In genomic region chr16:23504453-23505179, GRCh38 we compare ENCODE assay signal across 8 cellular contexts. TPM values are rescaled to one million over a fixed set of nuclear protein-coding genes. Genes with fewer than 3 reads are reported as not detected.
DNase-seq lines count a peak whose midpoint lies in the region; ATAC-seq and TF ChIP-seq lines count a peak whose summit lies in the region.

No MANE protein-coding gene starts in this region.

- H3K4me3 ChIP-seq in osteoblast (ENCODE audit: insufficient read depth, low read length) (peak overlapping the region; percentile 33), tibial artery (no peak overlapping the region)

- no peak for TF ChIP-seq POLR2A in erythroblast (IDR thresholded peaks at IDR 0.05; ENCODE audit: low read length)

- H3K79me2 ChIP-seq in osteoblast (ENCODE audit: insufficient read depth, low read length) = peaks cover 59% of the 10 kb centered on the region

- H3K9me3 ChIP-seq in osteoblast (ENCODE audit: low read depth, low read length) = no peaks in the 10 kb centered on the region
- H3K9me3 ChIP-seq in tibial artery = no peaks in the 10 kb centered on the region

- peak; percentile 83 for DNase-seq in NCI-H460 (ENCODE audit: extremely low read depth, low read depth)
- DNase-seq in activated CD8-positive, alpha-beta memory T cell treated with anti-CD3 and anti-CD28 coated beads, Interleukin-2, amount 50 U/mL, for 4 hours = peak; percentile 72
- peak; percentile 57 to 74 for DNase-seq in erythroblast (lab: John Stamatoyannopoulos, UW)
- peak; percentile 95 for DNase-seq in osteoblast (ENCODE audit: insufficient read length, low spot score, missing footprints)
- peak; percentile 65 to 82 for DNase-seq in tibial artery
- no peak for DNase-seq in NCI-H2029 (lab: John Stamatoyannopoulos, UW)

- H3K36me3 ChIP-seq in osteoblast (ENCODE audit: insufficient read depth, low read length) (no peaks in the 10 kb centered on the region), tibial artery (peaks cover 0 to 8% (median 0%) of the 10 kb centered on the region in 3 donors)

- intact Hi-C loops in tibial artery (cut with DNase I; ENCODE audit: low total_unique reads) = loop anchor here (5.0 kb wide), 1 partner anchor 52 kb away; the partner anchor contains the start of gene COG7

- peak overlapping the region; percentile 78 for H3K27ac ChIP-seq in osteoblast (ENCODE audit: low read depth, low read length)
- peak overlapping the region; percentile 60 to 64 for H3K27ac ChIP-seq in tibial artery

- H3K4me2 ChIP-seq in osteoblast (ENCODE audit: insufficient read depth, low read length) = peak overlapping the region; percentile 69

- ATAC-seq in HG02610 (IDR thresholded peaks at IDR 0.05; ENCODE audit: unreplicated experiment) = peak; percentile 80

- peaks cover 82% of the 10 kb centered on the region for H4K20me1 ChIP-seq in osteoblast (ENCODE audit: insufficient read depth, low read length)

- no peaks in the 10 kb centered on the region for H3K27me3 ChIP-seq in osteoblast (ENCODE audit: insufficient read depth, low read length)
- no peaks in the 10 kb centered on the region for H3K27me3 ChIP-seq in tibial artery

- TF ChIP-seq CTCF in GM12874 (IDR thresholded peaks at IDR 0.05; ENCODE audit: insufficient read depth, low read depth, low read length) (0 out of 2 replicates have a peak, but pooled peaks have one; percentile 13), osteoblast (IDR thresholded peaks at IDR 0.05; ENCODE audit: extremely low read depth, low read depth, low read length) (peak; percentile 8), tibial artery (IDR thresholded peaks at IDR 0.05) (no peak)

- no peak overlapping the region for H2AFZ ChIP-seq in osteoblast (ENCODE audit: low read length)

- peaks cover 31% of the 10 kb centered on the region for H3K4me1 ChIP-seq in osteoblast (ENCODE audit: insufficient read depth, low read length)
- H3K4me1 ChIP-seq in tibial artery = peaks cover 0 to 52% (median 29%) of the 10 kb centered on the region in 4 donors

RNA-seq across cellular contexts. Expression of gene GGA2, which starts 5.7 kb away (rescaled TPM):
- 17.1 and 17.5 TPM in 2 replicates for total RNA-seq in NCI-H460 (2014; rRNA removed; shearing (Covaris generic))
- 67.6 and 68.0 TPM in 2 replicates for polyA plus RNA-seq in NCI-H460 (2014; cell fraction: nucleus; rRNA removed)
- 18.1 and 26.2 TPM in 2 replicates for total RNA-seq in osteoblast

RNA-seq across cellular contexts. Expression of gene COG7, which starts 51.6 kb away (rescaled TPM):
- 15.8 and 22.4 TPM in 2 replicates for total RNA-seq in NCI-H460 (2014; rRNA removed; shearing (Covaris generic))
- polyA plus RNA-seq in NCI-H460 (2014; cell fraction: nucleus; rRNA removed) = 26.1 and 41.2 TPM in 2 replicates
- 17.0 and 20.9 TPM in 2 replicates for total RNA-seq in osteoblast

RNA-seq across cellular contexts. Expression of gene EARS2, which starts 52.5 kb away (rescaled TPM):
- total RNA-seq in NCI-H460 (2014; rRNA removed; shearing (Covaris generic)) = 28.9 and 32.4 TPM in 2 replicates
- 73.5 and 174 TPM in 2 replicates for polyA plus RNA-seq in NCI-H460 (2014; cell fraction: nucleus; rRNA removed)
- 26.8 and 32.6 TPM in 2 replicates for total RNA-seq in osteoblast

RNA-seq across cellular contexts. Expression of gene UBFD1, which starts 52.9 kb away (rescaled TPM):
- 57.4 and 59.6 TPM in 2 replicates for total RNA-seq in NCI-H460 (2014; rRNA removed; shearing (Covaris generic))
- polyA plus RNA-seq in NCI-H460 (2014; cell fraction: nucleus; rRNA removed) = 102 and 155 TPM in 2 replicates
- total RNA-seq in osteoblast = 94.3 and 109 TPM in 2 replicates

Comparison
In these comparisons a context has a peak if more than half of its experiments do, and no peak if none do; other contexts are left out.
1. CTCF ChIP-seq: peak in GM12874 (single experiment) and osteoblast (single experiment); none in tibial artery (0 of 2).